Comparison of ENCODE assay signal across 8 cellular contexts in genomic region chr6:1611572-1612385, GRCh38. TPM values are rescaled to one million over a fixed set of nuclear protein-coding genes. Genes with fewer than 3 reads are reported as not detected.
DNase-seq lines count a peak whose midpoint lies in the region; ATAC-seq and TF ChIP-seq lines count a peak whose summit lies in the region.

No MANE protein-coding gene starts in this region.

- no peak for DNase-seq in CD8-positive, alpha-beta memory T cell
- peak; percentile 55 for DNase-seq in astrocyte of the hippocampus (ENCODE audit: low read depth, low spot score)
- no peak for DNase-seq in right lobe of liver
- DNase-seq in upper lobe of right lung = no peak
- DNase-seq in anterior cingulate cortex (lab: John Stamatoyannopoulos, UW) = no peak
- no peak for DNase-seq in putamen (ENCODE audit: low spot score)

- no peak for TF ChIP-seq POLR2A in right lobe of liver (IDR thresholded peaks at IDR 0.05)

- POLR2A ChIA-PET in CD8-positive, alpha-beta memory T cell (lab: Charles Lee) = no interaction called here

- peaks cover 19% of the 10 kb centered on the region for H3K4me1 ChIP-seq in CD8-positive, alpha-beta memory T cell (ENCODE audit: insufficient read depth, low read length)
- H3K4me1 ChIP-seq in right lobe of liver = peaks cover 0 to 21% (median 8%) of the 10 kb centered on the region in 4 donors
- peaks cover 7% of the 10 kb centered on the region for H3K4me1 ChIP-seq in upper lobe of right lung

- peak overlapping the region; percentile 81 to 89 (median 85) for H3K4me3 Mint-ChIP-seq in CD8-positive, alpha-beta memory T cell
- H3K4me3 Mint-ChIP-seq in IgD-negative memory B cell = peak overlapping the region; percentile 78 to 94 (median 85)

- peaks cover 58 to 65% of the 10 kb centered on the region in 2 donors for H3K27me3 Mint-ChIP-seq in CD8-positive, alpha-beta memory T cell
- peaks cover 43% of the 10 kb centered on the region for H3K27me3 Mint-ChIP-seq in IgD-negative memory B cell

- peaks cover 47% of the 10 kb centered on the region for H3K27me3 ChIP-seq in CD8-positive, alpha-beta memory T cell (ENCODE audit: insufficient read depth, low read length, poor library complexity, severe bottlenecking)
- peaks cover 16 to 61% of the 10 kb centered on the region in 2 donors for H3K27me3 ChIP-seq in right lobe of liver
- H3K27me3 ChIP-seq in upper lobe of right lung = peaks cover 76% of the 10 kb centered on the region

- 4% methylated on average over 12 of the region's 73 CpGs for WGBS in right lobe of liver (ENCODE audit: insufficient coverage, low coverage, low lambda C conversion rate, missing lambda C conversion rate)

- intact Hi-C loops in right lobe of liver (cut with DNase I) = no loop called here
- intact Hi-C loops in upper lobe of right lung (cut with DNase I) = no loop called here

- no peak overlapping the region for H3K27ac ChIP-seq in CD8-positive, alpha-beta memory T cell (ENCODE audit: low read depth, low read length)
- H3K27ac ChIP-seq in right lobe of liver (no peak overlapping the region), upper lobe of right lung (no peak overlapping the region)

- peaks cover 32 to 49% (median 44%) of the 10 kb centered on the region in 3 donors for H3K4me1 Mint-ChIP-seq in CD8-positive, alpha-beta memory T cell
- peaks cover 21 to 35% (median 23%) of the 10 kb centered on the region in 3 donors for H3K4me1 Mint-ChIP-seq in IgD-negative memory B cell

- H3K4me3 ChIP-seq in CD8-positive, alpha-beta memory T cell (ENCODE audit: low read length) = peak overlapping the region; percentile 60
- H3K4me3 ChIP-seq in right lobe of liver (peak overlapping the region; percentile 30 to 59 (median 36)), upper lobe of right lung (peak overlapping the region; percentile 51)

- no peaks in the 10 kb centered on the region for H3K36me3 Mint-ChIP-seq in CD8-positive, alpha-beta memory T cell
- no peaks in the 10 kb centered on the region for H3K36me3 Mint-ChIP-seq in IgD-negative memory B cell

- H3K9me3 Mint-ChIP-seq in CD8-positive, alpha-beta memory T cell = peaks cover 0 to 3% (median 0%) of the 10 kb centered on the region in 5 donors
- H3K9me3 Mint-ChIP-seq in IgD-negative memory B cell = peaks cover 0 to 9% (median 0%) of the 10 kb centered on the region in 3 donors

- no peaks in the 10 kb centered on the region for H3K36me3 ChIP-seq in CD8-positive, alpha-beta memory T cell (ENCODE audit: insufficient read depth, low read length)
- no peaks in the 10 kb centered on the region for H3K36me3 ChIP-seq in right lobe of liver
- no peaks in the 10 kb centered on the region for H3K36me3 ChIP-seq in upper lobe of right lung

- no peak for TF ChIP-seq CTCF in right lobe of liver (IDR thresholded peaks at IDR 0.05)
- no peak for TF ChIP-seq CTCF in upper lobe of right lung (IDR thresholded peaks at IDR 0.05)

- H3K9me3 ChIP-seq in CD8-positive, alpha-beta memory T cell (ENCODE audit: low read length) = no peaks in the 10 kb centered on the region
- H3K9me3 ChIP-seq in right lobe of liver = no peaks in the 10 kb centered on the region
- H3K9me3 ChIP-seq in upper lobe of right lung = no peaks in the 10 kb centered on the region

- CTCF ChIA-PET in CD8-positive, alpha-beta memory T cell (lab: Charles Lee) = interaction anchor here (0.9 to 3.0 kb wide), 2 partner anchors 15 to 1023 kb away, joined by 3 to 17 read pairs; no protein-coding TSS in a partner anchor

- ATAC-seq in right lobe of liver (no peak), upper lobe of right lung (no peak), GM21381 (IDR thresholded peaks at IDR 0.05; ENCODE audit: unreplicated experiment) (no peak)

- H3K27ac Mint-ChIP-seq in CD8-positive, alpha-beta memory T cell = peak overlapping the region in 5 of 8 donors; percentile 5 to 55 (median 35)
- peak overlapping the region in 2 of 3 donors; percentile 93 to 99 for H3K27ac Mint-ChIP-seq in IgD-negative memory B cell

RNA-seq across cellular contexts. Expression of gene FOXC1, which starts 2.1 kb away (rescaled TPM):
- total RNA-seq in CD8-positive, alpha-beta memory T cell = not detected
- not detected for polyA plus RNA-seq in CD8-positive, alpha-beta memory T cell
- not detected for polyA plus RNA-seq in IgD-negative memory B cell
- total RNA-seq in right lobe of liver (under 1 TPM; 0.24 to 0.87 (median 0.50) TPM), upper lobe of right lung (4.9 TPM)
